33 cellular contexts compared by ENCODE assay signal in genomic region chr20:2637246-2637645, GRCh38. TPM values are rescaled to one million over a fixed set of nuclear protein-coding genes. Genes with fewer than 3 reads are reported as not detected.
"Had no signal": no experiment of that assay in that cellular context is flagged by ENCODE, and none has a peak within 500 bp of the region (broad histone marks: within the 10 kb centered on the region; RNA-seq: fewer than 3 reads in every experiment).

No MANE protein-coding gene starts in this region.

- DNase-seq: activated B cell treated with CpG ODN at 0.5 μM for 24 hours; activated CD4-positive, alpha-beta T cell treated with anti-CD3 and anti-CD28 coated beads for 36 hours; activated CD4-positive, alpha-beta T cell treated with anti-CD3 and anti-CD28 coated beads, Interleukin-2, amount 10 ng/mL, durations not matched to agents 24 days and 14 days; activated CD4-positive, alpha-beta T cell treated with anti-CD3 and anti-CD28 coated beads, Interleukin-2, amount 50 U/mL, for 4 hours; activated CD8-positive, alpha-beta memory T cell treated with anti-CD3 and anti-CD28 coated beads, Interleukin-2, amount 10 ng/mL, durations not matched to agents 7 days and 5 days; activated CD8-positive, alpha-beta memory T cell treated with anti-CD3 and anti-CD28 coated beads, Interleukin-2, amount 50 U/mL, for 4 hours; activated CD8-positive, alpha-beta T cell treated with anti-CD3 and anti-CD28 coated beads, Interleukin-2, amount 10 ng/mL, durations not matched to agents 7 days and 5 days; activated effector memory CD4-positive, alpha-beta T cell treated with anti-CD3 and anti-CD28 coated beads, Interleukin-2, amount 50 U/mL, for 16 hours; activated naive CD4-positive, alpha-beta T cell treated with anti-CD3 and anti-CD28 coated beads for 36 hours; activated naive CD8-positive, alpha-beta T cell treated with anti-CD3 and anti-CD28 coated beads, Interleukin-2, amount 10 ng/mL, durations not matched to agents 7 days and 5 days; activated T-cell treated with anti-CD3 and anti-CD28 coated beads, Interleukin-2, amount 50 U/mL, for 1 hour; activated T-cell treated with anti-CD3 and anti-CD28 coated beads, Interleukin-2, amount 50 U/mL, for 48 hours; central memory CD4-positive, alpha-beta T cell; cortex of kidney; dermis blood vessel endothelial cell; effector CD4-positive, alpha-beta T cell; esophagus squamous epithelium; foreskin melanocyte; heart right ventricle; T-helper 1 cell; T-helper 17 cell; T1000; WERI-Rb-1 had no signal

- H3K4me1 Mint-ChIP-seq: activated B cell treated with CpG ODN at 0.5 μM for 24 hours; activated CD4-positive, alpha-beta T cell treated with anti-CD3 and anti-CD28 coated beads for 36 hours; activated CD4-positive, alpha-beta T cell treated with anti-CD3 and anti-CD28 coated beads, Interleukin-2, amount 10 ng/mL, durations not matched to agents 24 days and 14 days; brain; T-helper 17 cell had no signal

- H3K4me3 ChIP-seq: ascending aorta, breast epithelium, cardiac muscle cell, esophagus squamous epithelium, gastroesophageal sphincter, heart right ventricle had no signal

- H3K36me3 ChIP-seq: ascending aorta, breast epithelium, cardiac muscle cell, esophagus squamous epithelium, heart right ventricle, WERI-Rb-1 had no signal

- H3K9me3 ChIP-seq: ascending aorta, breast epithelium, esophagus squamous epithelium, gastroesophageal sphincter, heart right ventricle had no signal

- H3K27ac Mint-ChIP-seq: activated B cell treated with CpG ODN at 0.5 μM for 24 hours; activated CD4-positive, alpha-beta T cell treated with anti-CD3 and anti-CD28 coated beads for 36 hours; activated CD4-positive, alpha-beta T cell treated with anti-CD3 and anti-CD28 coated beads, Interleukin-2, amount 10 ng/mL, durations not matched to agents 24 days and 14 days; activated CD8-positive, alpha-beta memory T cell treated with anti-CD3 and anti-CD28 coated beads, Interleukin-2, amount 10 ng/mL, durations not matched to agents 7 days and 5 days; activated CD8-positive, alpha-beta T cell treated with anti-CD3 and anti-CD28 coated beads, Interleukin-2, amount 10 ng/mL, durations not matched to agents 7 days and 5 days; activated naive CD4-positive, alpha-beta T cell treated with anti-CD3 and anti-CD28 coated beads for 36 hours; activated naive CD4-positive, alpha-beta T cell treated with anti-CD3 and anti-CD28 coated beads, Interleukin-2, amount 50 U/mL, for 72 hours; activated naive CD8-positive, alpha-beta T cell treated with anti-CD3 and anti-CD28 coated beads, Interleukin-2, amount 10 ng/mL, durations not matched to agents 7 days and 5 days; activated T-helper 1 cell treated with anti-CD3 and anti-CD28 coated beads, Interleukin-12 subunit alpha, Interleukin-12 subunit beta, Interleukin-2, Interleukin-4 antibody, amounts not matched to agents 30 ng/mL and 10 ng/mL and 1 ng/mL, durations not matched to agents 14 hours and 24 hours and 36 hours; activated T-helper 2 cell treated with anti-CD3 and anti-CD28 coated beads, Interferon-gamma antibody, Interleukin-2, Interleukin-4, amounts not matched to agents 10 μg/mL and 5 μg/mL and 100 μg/mL, durations not matched to agents 14 hours and 24 hours and 36 hours; brain; T-helper 17 cell; T-helper 2 cell treated with Interferon-gamma antibody and Interleukin-4, amounts not matched to agents 5 μg/mL and 100 μg/mL, for 36 hours had no signal

- ATAC-seq: activated CD4-positive, alpha-beta T cell treated with anti-CD3 and anti-CD28 coated beads for 36 hours; activated CD4-positive, CD25-positive, alpha-beta regulatory T cell treated with anti-CD3 and anti-CD28 coated beads, Interleukin-2, amount 50 U/mL, for 24 hours; activated CD8-positive, alpha-beta memory T cell treated with anti-CD3 and anti-CD28 coated beads, Interleukin-2, amount 10 ng/mL, durations not matched to agents 7 days and 5 days; activated CD8-positive, alpha-beta T cell treated with anti-CD3 and anti-CD28 coated beads, Interleukin-2, amount 10 ng/mL, durations not matched to agents 7 days and 5 days; activated naive CD4-positive, alpha-beta T cell treated with anti-CD3 and anti-CD28 coated beads, Interleukin-2, amount 50 U/mL, for 72 hours; gastroesophageal sphincter; heart right ventricle; T-helper 17 cell had no signal

- H3K9me3 Mint-ChIP-seq: activated B cell treated with CpG ODN at 0.5 μM for 24 hours; activated CD4-positive, alpha-beta T cell treated with anti-CD3 and anti-CD28 coated beads, Interleukin-2, amount 10 ng/mL, durations not matched to agents 24 days and 14 days; activated naive CD4-positive, alpha-beta T cell treated with anti-CD3 and anti-CD28 coated beads for 36 hours; activated naive CD4-positive, alpha-beta T cell treated with anti-CD3 and anti-CD28 coated beads, Interleukin-2, amount 50 U/mL, for 72 hours; activated naive CD8-positive, alpha-beta T cell treated with anti-CD3 and anti-CD28 coated beads, Interleukin-2, amount 10 ng/mL, durations not matched to agents 7 days and 5 days; activated T-helper 1 cell treated with anti-CD3 and anti-CD28 coated beads, Interleukin-12 subunit alpha, Interleukin-12 subunit beta, Interleukin-2, Interleukin-4 antibody, amounts not matched to agents 30 ng/mL and 10 ng/mL and 1 ng/mL, durations not matched to agents 14 hours and 24 hours and 36 hours; activated T-helper 2 cell treated with anti-CD3 and anti-CD28 coated beads, Interferon-gamma antibody, Interleukin-2, Interleukin-4, amounts not matched to agents 10 μg/mL and 5 μg/mL and 100 μg/mL, durations not matched to agents 14 hours and 24 hours and 36 hours; brain; T-helper 2 cell treated with Interferon-gamma antibody and Interleukin-4, amounts not matched to agents 5 μg/mL and 100 μg/mL, for 36 hours had no signal

- H3K4me1 ChIP-seq: ascending aorta, breast epithelium, esophagus squamous epithelium, gastroesophageal sphincter, heart right ventricle had no signal

- H3K4me3 Mint-ChIP-seq: activated B cell treated with CpG ODN at 0.5 μM for 24 hours; activated CD4-positive, alpha-beta T cell treated with anti-CD3 and anti-CD28 coated beads for 36 hours; activated CD4-positive, alpha-beta T cell treated with anti-CD3 and anti-CD28 coated beads, Interleukin-2, amount 10 ng/mL, durations not matched to agents 24 days and 14 days; activated CD8-positive, alpha-beta memory T cell treated with anti-CD3 and anti-CD28 coated beads, Interleukin-2, amount 10 ng/mL, durations not matched to agents 7 days and 5 days; activated CD8-positive, alpha-beta T cell treated with anti-CD3 and anti-CD28 coated beads, Interleukin-2, amount 10 ng/mL, durations not matched to agents 7 days and 5 days; activated naive CD4-positive, alpha-beta T cell treated with anti-CD3 and anti-CD28 coated beads for 36 hours; activated naive CD8-positive, alpha-beta T cell treated with anti-CD3 and anti-CD28 coated beads, Interleukin-2, amount 10 ng/mL, durations not matched to agents 7 days and 5 days; activated T-helper 1 cell treated with anti-CD3 and anti-CD28 coated beads, Interleukin-12 subunit alpha, Interleukin-12 subunit beta, Interleukin-2, Interleukin-4 antibody, amounts not matched to agents 30 ng/mL and 10 ng/mL and 1 ng/mL, durations not matched to agents 14 hours and 24 hours and 36 hours; brain; T-helper 17 cell; T-helper 2 cell treated with Interferon-gamma antibody and Interleukin-4, amounts not matched to agents 5 μg/mL and 100 μg/mL, for 36 hours had no signal

- H3K36me3 Mint-ChIP-seq: activated CD8-positive, alpha-beta memory T cell treated with anti-CD3 and anti-CD28 coated beads, Interleukin-2, amount 10 ng/mL, durations not matched to agents 7 days and 5 days; activated naive CD4-positive, alpha-beta T cell treated with anti-CD3 and anti-CD28 coated beads, Interleukin-2, amount 50 U/mL, for 72 hours; activated naive CD8-positive, alpha-beta T cell treated with anti-CD3 and anti-CD28 coated beads, Interleukin-2, amount 10 ng/mL, durations not matched to agents 7 days and 5 days; brain had no signal

RNA-seq across cellular contexts. Expression of gene EBF4, which starts 55.3 kb away (rescaled TPM):
- total RNA-seq: activated CD8-positive, alpha-beta T cell treated with anti-CD3 and anti-CD28 coated beads, Interleukin-2, amount 10 ng/mL, durations not matched to agents 7 days and 5 days had no signal
